Comparison of ENCODE assay signal across 7 cellular contexts in genomic region chr7:139730746-139731612, GRCh38. TPM values are rescaled to one million over a fixed set of nuclear protein-coding genes. Genes with fewer than 3 reads are reported as not detected.
DNase-seq lines count a peak whose midpoint lies in the region; ATAC-seq and TF ChIP-seq lines count a peak whose summit lies in the region.

No MANE protein-coding gene starts in this region.

- H3K27me3 Mint-ChIP-seq in T-helper 17 cell: no peaks in the 10 kb centered on the region

- peak overlapping the region; percentile 63 for H3K4me3 Mint-ChIP-seq in T-helper 17 cell

- no peak for TF ChIP-seq CTCF in foreskin keratinocyte (conservative IDR thresholded peaks at IDR 0.05)

- peaks cover 5% of the 10 kb centered on the region for H3K36me3 Mint-ChIP-seq in T-helper 17 cell (ENCODE audit: low read depth)

- ATAC-seq in GM19455 (IDR thresholded peaks at IDR 0.05; ENCODE audit: unreplicated experiment) (peak; percentile 83), HG03139 (IDR thresholded peaks at IDR 0.05; ENCODE audit: unreplicated experiment) (peak; percentile 85), T-helper 17 cell (peak; percentile 96), foreskin keratinocyte (no peak)
- peak; percentile 43 for ATAC-seq in stimulated activated naive CD8-positive, alpha-beta T cell treated with anti-CD3 and anti-CD28 coated beads, Interleukin-15, Interleukin-2, amounts not matched to agents 100 U/mL and 50 U/mL, for 24 hours

- peak overlapping the region; percentile 78 for H3K27ac ChIP-seq in foreskin keratinocyte

- H3K27me3 ChIP-seq in foreskin keratinocyte: no peaks in the 10 kb centered on the region

- DNase-seq in T-helper 17 cell: no peak
- DNase-seq in foreskin keratinocyte: no peak
- no peak for DNase-seq in stimulated activated naive CD8-positive, alpha-beta T cell treated with anti-CD3 and anti-CD28 coated beads, Interleukin-15, Interleukin-2, amounts not matched to agents 100 U/mL and 50 U/mL, for 24 hours
- no peak for DNase-seq in hepatic stellate cell (ENCODE audit: low spot score)
- DNase-seq in UCSD-AML1 (lab: John Stamatoyannopoulos, UW; ENCODE audit: unreplicated experiment): no peak

- no peaks in the 10 kb centered on the region for H3K9me3 ChIP-seq in T-helper 17 cell (ENCODE audit: control insufficient read depth, low read length, poor library complexity, severe bottlenecking)

- peaks cover 32% of the 10 kb centered on the region for H3K4me1 ChIP-seq in foreskin keratinocyte

- peak overlapping the region; percentile 84 for H3K27ac Mint-ChIP-seq in T-helper 17 cell

- H3K4me1 Mint-ChIP-seq in T-helper 17 cell: peaks cover 46% of the 10 kb centered on the region

RNA-seq across cellular contexts. Expression of gene HIPK2, which starts 46.8 kb away (rescaled TPM):
- total RNA-seq in T-helper 17 cell (10 to 100 TPM; 36.9 to 42.9 TPM), foreskin keratinocyte (17.7 and 20.1 TPM in 2 replicates)
- polyA plus RNA-seq in foreskin keratinocyte: 2.1 and 2.6 TPM in 2 replicates
